ENCODE assay signal across 7 cellular contexts in genomic region chr19:45251452-45252354, GRCh38. TPM values are rescaled to one million over a fixed set of nuclear protein-coding genes. Genes with fewer than 3 reads are reported as not detected.
DNase-seq lines count a peak whose midpoint lies in the region; ATAC-seq and TF ChIP-seq lines count a peak whose summit lies in the region.

No MANE protein-coding gene starts in this region.

- H3K9ac ChIP-seq in neuronal stem cell (ENCODE audit: low read depth, low read length, poor library complexity), result peak overlapping the region; percentile 88

- H3K14ac ChIP-seq in neuronal stem cell (ENCODE audit: low read length), result peak overlapping the region; percentile 21

- no peak overlapping the region for H4K8ac ChIP-seq in neuronal stem cell (ENCODE audit: low read depth, low read length)

- H3K9me3 ChIP-seq in esophagus squamous epithelium (no peaks in the 10 kb centered on the region), neuronal stem cell (replicated peaks in 1 of 2; ENCODE audit: control insufficient read depth in 2 of 2, insufficient read depth in 1 of 2, low read depth in 1 of 2, low read length in 2 of 2) (no peaks in the 10 kb centered on the region)

- TF ChIP-seq CTCF in VCaP (conservative IDR thresholded peaks at IDR 0.05) (no peak), esophagus squamous epithelium (IDR thresholded peaks at IDR 0.05) (no peak)

- H3K4me2 ChIP-seq in neuronal stem cell (ENCODE audit: insufficient read depth, low read length, poor library complexity, severe bottlenecking), result peak overlapping the region; percentile 96

- H2AK5ac ChIP-seq in neuronal stem cell (ENCODE audit: low read depth, low read length), result peak overlapping the region; percentile 92

- H3K36me3 ChIP-seq in esophagus squamous epithelium, result peaks cover 0 to 8% (median 0%) of the 10 kb centered on the region in 3 donors
- peaks cover 2 to 14% of the 10 kb centered on the region in 2 donors for H3K36me3 ChIP-seq in neuronal stem cell (replicated peaks in 1 of 2; ENCODE audit: control insufficient read depth in 2 of 2, insufficient read depth in 2 of 2, low read length in 2 of 2)

- DNase-seq in esophagus squamous epithelium (lab: John Stamatoyannopoulos, UW), result no peak
- DNase-seq in neuronal stem cell (ENCODE audit: low spot score), result no peak
- no peak for DNase-seq in HCEC 1CT

- no peak overlapping the region for H2BK15ac ChIP-seq in neuronal stem cell (ENCODE audit: low read length)

- H3K4me1 ChIP-seq in esophagus squamous epithelium (peaks cover 33 to 70% (median 35%) of the 10 kb centered on the region in 3 donors), neuronal stem cell (ENCODE audit: control insufficient read depth in 2 of 2, insufficient read depth in 1 of 2, low read depth in 1 of 2, low read length in 2 of 2) (peaks cover 8 to 9% of the 10 kb centered on the region in 2 donors)

- H4K91ac ChIP-seq in neuronal stem cell (ENCODE audit: low read depth, low read length, poor library complexity), result no peak overlapping the region

- peak; percentile 26 for ATAC-seq in GM21737 (IDR thresholded peaks at IDR 0.05; ENCODE audit: unreplicated experiment)
- ATAC-seq in HG02885 (IDR thresholded peaks at IDR 0.05; ENCODE audit: poor library complexity, unreplicated experiment), result no peak
- ATAC-seq in GM18511 (IDR thresholded peaks at IDR 0.05; ENCODE audit: unreplicated experiment), result no peak

- no peak for TF ChIP-seq POLR2A in esophagus squamous epithelium (IDR thresholded peaks at IDR 0.05)

- H2BK5ac ChIP-seq in neuronal stem cell (ENCODE audit: low read length), result peak overlapping the region; percentile 95

- no peak overlapping the region for H3K4ac ChIP-seq in neuronal stem cell (ENCODE audit: low read length)

- no peak overlapping the region for H3K23ac ChIP-seq in neuronal stem cell (ENCODE audit: low read depth, low read length, poor library complexity)

- intact Hi-C loops in esophagus squamous epithelium (cut with DNase I), result no loop called here

- WGBS in esophagus squamous epithelium, 2 donors, result 2 to 3% methylated on average over 8 to 15 of the region's 57 CpGs
- no CpG with 5 or more reads among the region's 57 CpGs for WGBS in neuronal stem cell (ENCODE audit: extremely low coverage in 2 of 2, insufficient read length in 2 of 2, insufficient replicate concordance in 1 of 2), 2 donors

- no peak overlapping the region for H2BK120ac ChIP-seq in neuronal stem cell (ENCODE audit: low read depth, low read length)

- peaks cover 29% of the 10 kb centered on the region for H3K79me1 ChIP-seq in neuronal stem cell (ENCODE audit: low read depth, low read length)

- peak overlapping the region; percentile 85 to 98 (median 94) for H3K4me3 ChIP-seq in esophagus squamous epithelium
- H3K4me3 ChIP-seq in neuronal stem cell (ENCODE audit: low read length in 2 of 2), result peak overlapping the region; percentile 86 to 87

- no peaks in the 10 kb centered on the region for H3K27me3 ChIP-seq in esophagus squamous epithelium
- H3K27me3 ChIP-seq in neuronal stem cell (ENCODE audit: control insufficient read depth in 3 of 3, insufficient read depth in 3 of 3, low read depth in 1 of 3, low read length in 3 of 3), result peaks cover 0 to 8% (median 0%) of the 10 kb centered on the region in 3 experiments

- peak overlapping the region; percentile 84 for H2AFZ ChIP-seq in neuronal stem cell (ENCODE audit: low read length)

- H2BK12ac ChIP-seq in neuronal stem cell (ENCODE audit: low read length), result no peak overlapping the region

- H3K27ac ChIP-seq in VCaP (peak overlapping the region; percentile 77; the same call in 1 of the 2 replicates), esophagus squamous epithelium (peak overlapping the region; percentile 88 to 93 (median 92)), neuronal stem cell (replicated peaks; ENCODE audit: low read length) (no peak overlapping the region)

- peak overlapping the region; percentile 87 for H3K18ac ChIP-seq in neuronal stem cell (ENCODE audit: low read length)

RNA-seq across cellular contexts. Expression of gene MARK4, which starts 0.6 kb away (rescaled TPM):
- 10 to 100 TPM in 3 of 4 donors, 1 to 10 TPM in 1; 6.4 to 19.6 (median 14.9) TPM for total RNA-seq in esophagus squamous epithelium
- 38.8 TPM for polyA plus RNA-seq in neuronal stem cell (2013, experiment 1 of 2)
- 39.8 TPM for polyA plus RNA-seq in neuronal stem cell (2013, experiment 2 of 2)

RNA-seq across cellular contexts. Expression of gene EXOC3L2, which starts 6.5 kb away (rescaled TPM):
- 1 to 10 TPM in 1 of 4 donors, under 1 TPM in 3; 0.29 to 1.5 (median 0.80) TPM for total RNA-seq in esophagus squamous epithelium
- polyA plus RNA-seq in neuronal stem cell (2013, experiment 1 of 2), result 0.04 TPM
- polyA plus RNA-seq in neuronal stem cell (2013, experiment 2 of 2), result 0.04 TPM
